ENCODE assay signal across 8 cellular contexts in the genomic region with DNA sequence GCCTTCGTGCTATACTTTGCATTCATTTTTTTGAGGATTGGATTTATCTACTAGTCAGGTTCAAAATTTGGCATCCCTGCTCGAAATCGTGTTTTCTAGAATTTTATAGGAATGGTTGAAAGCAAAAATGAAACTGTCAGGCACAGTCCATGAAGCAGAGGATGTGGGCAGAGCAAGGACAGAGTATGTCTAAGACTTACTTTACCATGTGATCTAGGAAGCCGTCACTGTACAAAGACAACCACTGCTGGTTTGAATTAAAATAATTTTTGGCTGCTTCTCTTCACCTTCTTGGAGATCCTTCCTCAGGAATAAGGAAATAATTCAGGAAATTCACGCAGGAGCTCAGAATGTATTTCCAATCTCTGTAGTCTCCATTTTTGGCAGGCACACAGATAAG. TPM values are rescaled to one million over a fixed set of nuclear protein-coding genes. Genes with fewer than 3 reads are reported as not detected.
DNase-seq lines count a peak whose midpoint lies in the region; ATAC-seq and TF ChIP-seq lines count a peak whose summit lies in the region.

No MANE protein-coding gene starts in this region.

- no peaks in the 10 kb centered on the region for H3K27me3 ChIP-seq in colonic mucosa
- H3K27me3 ChIP-seq in tibial nerve, result no peaks in the 10 kb centered on the region
- H3K27me3 ChIP-seq in prostate gland (replicated peaks; ENCODE audit: insufficient read depth), result no peaks in the 10 kb centered on the region

- TF ChIP-seq CTCF in colonic mucosa (IDR thresholded peaks at IDR 0.05) (no peak), tibial nerve (IDR thresholded peaks at IDR 0.05) (no peak), prostate gland (IDR thresholded peaks at IDR 0.05) (no peak)

- H3K9me3 ChIP-seq in colonic mucosa (no peaks in the 10 kb centered on the region), tibial nerve (no peaks in the 10 kb centered on the region), prostate gland (no peaks in the 10 kb centered on the region)

- H3K4me1 ChIP-seq in colonic mucosa (no peaks in the 10 kb centered on the region), tibial nerve (peaks cover 0 to 3% (median 0%) of the 10 kb centered on the region in 4 donors), prostate gland (replicated peaks) (no peaks in the 10 kb centered on the region)

- intact Hi-C loops in colonic mucosa (cut with DNase I) (no loop called here), prostate gland (cut with DNase I) (no loop called here)

- TF ChIP-seq EP300 in tibial nerve (IDR thresholded peaks at IDR 0.05), result no peak

- H3K4me3 ChIP-seq in colonic mucosa (no peak overlapping the region), tibial nerve (no peak overlapping the region), prostate gland (no peak overlapping the region)

- H3K27ac ChIP-seq in colonic mucosa, result peak overlapping the region; percentile 34
- H3K27ac ChIP-seq in tibial nerve, result peak overlapping the region in 3 of 4 donors; percentile 32 to 48 (median 46)
- H3K27ac ChIP-seq in prostate gland, result no peak overlapping the region

- 40 to 43% methylated on average over 5 of the region's 5 CpGs for WGBS in tibial nerve, 2 donors
- 51% methylated on average over 5 of the region's 5 CpGs for WGBS in prostate gland

- peak in 4 of 6 experiments; percentile 3 to 43 (median 40) for DNase-seq in stimulated activated naive CD4-positive, alpha-beta T cell (lab: John Stamatoyannopoulos, UW)
- DNase-seq in stimulated activated naive CD4-positive, alpha-beta T cell treated with Interleukin-2 at 50 U/mL for 16 hours (lab: John Stamatoyannopoulos, UW), result no peak
- DNase-seq in colonic mucosa (no peak), tibial nerve (ENCODE audit: low spot score in 2 of 2) (no peak), prostate gland (ENCODE audit: low spot score) (no peak), anterior cingulate cortex (lab: John Stamatoyannopoulos, UW) (no peak), NCI-H146 treated with DMSO at 0.1 percent for 48 hours (lab: John Stamatoyannopoulos, UW; ENCODE audit: unreplicated experiment) (no peak)

- H3K36me3 ChIP-seq in colonic mucosa, result no peaks in the 10 kb centered on the region
- no peaks in the 10 kb centered on the region for H3K36me3 ChIP-seq in tibial nerve
- no peaks in the 10 kb centered on the region for H3K36me3 ChIP-seq in prostate gland

- peak; percentile 61 for ATAC-seq in HG03280 (IDR thresholded peaks at IDR 0.05; ENCODE audit: unreplicated experiment)

- TF ChIP-seq POLR2A in tibial nerve (IDR thresholded peaks at IDR 0.05) (no peak), prostate gland (IDR thresholded peaks at IDR 0.05) (no peak)

- H3K9ac ChIP-seq in colonic mucosa (ENCODE audit: low read depth in 2 of 2, low read length in 2 of 2), result no peak overlapping the region

RNA-seq across cellular contexts. Expression of a gene that starts 31.6 kb away (rescaled TPM):
- 10 to 100 TPM; 10.5 to 20.0 TPM for total RNA-seq in colonic mucosa
- total RNA-seq in tibial nerve, result 10 to 100 TPM; 31.2 to 43.5 (median 35.3) TPM
- total RNA-seq in prostate gland, result 10 to 100 TPM; 19.7 to 37.5 TPM

Comparison
In these comparisons a context has a peak if more than half of its experiments do, and no peak if none do; other contexts are left out.
1. DNase-seq: peak in stimulated activated naive CD4-positive, alpha-beta T cell (4 of 6); none in stimulated activated naive CD4-positive, alpha-beta T cell treated with Interleukin-2 at 50 U/mL for 16 hours (single experiment), colonic mucosa (single experiment), tibial nerve (0 of 2), prostate gland (single experiment), anterior cingulate cortex (0 of 58) and NCI-H146 treated with DMSO at 0.1 percent for 48 hours (single experiment).
2. H3K27ac ChIP-seq: peak in colonic mucosa (single experiment) and tibial nerve (3 of 4); none in prostate gland (0 of 2).